In genomic region chr14:22594156-22594716, GRCh38 we compare ENCODE assay signal across 23 cellular contexts. TPM values are rescaled to one million over a fixed set of nuclear protein-coding genes. Genes with fewer than 3 reads are reported as not detected.
DNase-seq lines count a peak whose midpoint lies in the region; ATAC-seq, FAIRE-seq and TF ChIP-seq lines count a peak whose summit lies in the region.
"Had no signal": no experiment of that assay in that cellular context is flagged by ENCODE, and none has a peak within 500 bp of the region (broad histone marks: within the 10 kb centered on the region; RNA-seq: fewer than 3 reads in every experiment).

No MANE protein-coding gene starts in this region.

- H3K4ac ChIP-seq in mesenchymal stem cell (ENCODE audit: low read depth in 1 of 2, low read length in 2 of 2) = no peak overlapping the region

- TF ChIP-seq POLR2A in GM12878 (IDR thresholded peaks at IDR 0.05; ENCODE audit: low read depth, low read length) = no peak

- no peak for TF ChIP-seq RAD21 in GM12878 (IDR thresholded peaks at IDR 0.05; ENCODE audit: insufficient read depth, low read depth, low read length)

- H3K4me3 Mint-ChIP-seq in Caco-2 (ENCODE audit: unreplicated experiment) = no peak overlapping the region

- H4K20me1 ChIP-seq in GM12878 (ENCODE audit: control insufficient read depth, insufficient read depth) = no peaks in the 10 kb centered on the region

- H3K4me1 ChIP-seq in HEK293 (ENCODE audit: control insufficient read depth, insufficient read depth, low read length) (0 out of 2 replicates have a peak, but pooled peaks cover under 1% of the 10 kb centered on the region), GM12878 (ENCODE audit: control insufficient read depth, insufficient read depth, low read length) (peaks cover 1% of the 10 kb centered on the region), mesenchymal stem cell (ENCODE audit: control insufficient read depth, insufficient read depth, low read depth, low read length) (peaks cover 2% of the 10 kb centered on the region), Caco-2 (peaks cover 20% of the 10 kb centered on the region)

- RAD21 ChIA-PET in GM12878 (lab: Charles Lee; ENCODE audit: unreplicated experiment) = interaction anchor here (1.4 to 1.6 kb wide), 2 partner anchors 59 kb away, joined by 4 to 6 read pairs; no protein-coding TSS in a partner anchor

- FAIRE-seq in GM12878 (lab: Jason Lieb, UNC) = no peak
- FAIRE-seq: G401.6 had no signal

- CTCF ChIA-PET in HEK293 (lab: Yijun Ruan, JAX) (interaction anchor here (0.6 to 1.6 kb wide), 6 partner anchors 24 to 229 kb away, joined by 3 to 5 read pairs (median 4); no protein-coding TSS in a partner anchor), GM12878 (lab: Yijun Ruan, JAX) (interaction anchor here (0.9 to 2.0 kb wide), 6 partner anchors 9 to 229 kb away, joined by 3 to 5 read pairs (median 4); no protein-coding TSS in a partner anchor), Caco-2 (lab: Charles Lee) (no interaction called here)

- peak; percentile 60 for DNase-seq in NCI-H226
- DNase-seq in GM12878 (ENCODE audit: low read depth, low spot score) = no peak
- DNase-seq in mesenchymal stem cell = peak; percentile 81
- no peak for DNase-seq in Caco-2
- no peak for DNase-seq in AG20443 (ENCODE audit: low spot score)
- DNase-seq in NCI-H187 (lab: John Stamatoyannopoulos, UW) = no peak
- DNase-seq in left ventricle myocardium superior = no peak
- DNase-seq: ACHN, AML-193, DMS79, NCI-H1436, NCI-H2029, NCI-H2171 treated with DMSO at 0.1 percent for 48 hours, SIG-M5 had no signal

- H2BK15ac ChIP-seq in mesenchymal stem cell (ENCODE audit: low read depth, poor library complexity, severe bottlenecking) = no peak overlapping the region

- no peaks in the 10 kb centered on the region for H3K9me3 Mint-ChIP-seq in Caco-2 (ENCODE audit: unreplicated experiment)

- no peaks in the 10 kb centered on the region for H3K4me1 Mint-ChIP-seq in Caco-2 (ENCODE audit: low read depth, unreplicated experiment)

- H3K27me3 ChIP-seq in GM12878 (replicated peaks in 1 of 2; ENCODE audit: control insufficient read depth in 2 of 2, insufficient read depth in 2 of 2, low read length in 1 of 2) (no peaks in the 10 kb centered on the region; a peak in 1 of 4 replicates), mesenchymal stem cell (ENCODE audit: control insufficient read depth in 1 of 2, insufficient read depth in 1 of 2, low read length in 2 of 2) (peaks cover 0 to 18% of the 10 kb centered on the region in 2 experiments), Caco-2 (replicated peaks; ENCODE audit: control insufficient read depth, insufficient read depth, low read length) (no peaks in the 10 kb centered on the region)

- no peaks in the 10 kb centered on the region for H3K9me3 ChIP-seq in HEK293 (ENCODE audit: control insufficient read depth, insufficient read depth, low read depth, low read length)
- H3K9me3 ChIP-seq in GM12878 (replicated peaks; ENCODE audit: control insufficient read depth, insufficient read depth, low read length) = no peaks in the 10 kb centered on the region
- no peaks in the 10 kb centered on the region for H3K9me3 ChIP-seq in mesenchymal stem cell (ENCODE audit: control insufficient read depth, low read length)
- H3K9me3 ChIP-seq in Caco-2 = no peaks in the 10 kb centered on the region

- H3K27ac ChIP-seq in HEK293 (ENCODE audit: extremely low read depth, low read depth, low read length) (no peak overlapping the region), GM12878 (ENCODE audit: control insufficient read depth, insufficient read depth) (no peak overlapping the region), mesenchymal stem cell (ENCODE audit: low read length, poor library complexity, severe bottlenecking) (no peak overlapping the region)
- H3K27ac ChIP-seq: C4-2B, KMS-11, RWPE1 had no signal

- intact Hi-C loops in GM12878 (cut with micrococcal nuclease; ENCODE audit: unreplicated experiment) (no loop called here), Caco-2 (cut with micrococcal nuclease; ENCODE audit: unreplicated experiment) (no loop called here), left ventricle myocardium superior (cut with micrococcal nuclease) (no loop called here)

- WGBS in GM12878 (ENCODE audit: insufficient coverage, insufficient replicate concordance, low lambda C conversion rate, missing lambda C conversion rate) = 44% methylated on average over 4 of the region's 4 CpGs
- WGBS in mesenchymal stem cell = 23% methylated on average over 3 of the region's 4 CpGs

- no peak overlapping the region for H2AFZ ChIP-seq in GM12878 (ENCODE audit: control insufficient read depth, low read depth, low read length)
- H2AFZ ChIP-seq in mesenchymal stem cell (ENCODE audit: low read depth, low read length) = no peak overlapping the region

- H3K4me3 ChIP-seq in HEK293 (ENCODE audit: low read depth, low read length) (no peak overlapping the region), GM12878 (no peak overlapping the region), mesenchymal stem cell (ENCODE audit: insufficient read depth in 1 of 2, low read depth in 1 of 2, low read length in 2 of 2) (no peak overlapping the region), Caco-2 (ENCODE audit: low read depth, low read length) (no peak overlapping the region)

- H2BK5ac ChIP-seq in mesenchymal stem cell (ENCODE audit: low read depth, low read length, poor library complexity, severe bottlenecking) = no peak overlapping the region

- H2BK120ac ChIP-seq in mesenchymal stem cell (ENCODE audit: low read depth, low read length) = no peak overlapping the region

- H3K79me1 ChIP-seq in mesenchymal stem cell (replicated peaks; ENCODE audit: low read length, poor library complexity, severe bottlenecking) = peaks cover under 1% of the 10 kb centered on the region

- H3K4me2 ChIP-seq in GM12878 (ENCODE audit: control insufficient read depth, insufficient read depth) (no peak overlapping the region), mesenchymal stem cell (ENCODE audit: low read length, poor library complexity, severe bottlenecking) (no peak overlapping the region)
- H3K4me2 ChIP-seq: KMS-11 had no signal

- no peak overlapping the region for H3K23ac ChIP-seq in mesenchymal stem cell (ENCODE audit: low read length in 2 of 2)

- H3K9ac ChIP-seq in GM12878 (ENCODE audit: control insufficient read depth, insufficient read depth, low read length) = no peak overlapping the region
- H3K9ac ChIP-seq in mesenchymal stem cell (ENCODE audit: low read length) = no peak overlapping the region
- H3K9ac ChIP-seq: KMS-11 had no signal

- no peak overlapping the region for H4K8ac ChIP-seq in mesenchymal stem cell (ENCODE audit: low read length)

- no peak overlapping the region for H2BK12ac ChIP-seq in mesenchymal stem cell (ENCODE audit: low read length in 2 of 2)

- POLR2A ChIA-PET in HEK293 (lab: Yijun Ruan, JAX) (no interaction called here), GM12878 (lab: Charles Lee) (interaction anchor here (0.6 kb wide), 1 partner anchor 33 kb away, joined by 6 read pairs; no protein-coding TSS in a partner anchor), Caco-2 (lab: Charles Lee) (no interaction called here)

- H4K91ac ChIP-seq in mesenchymal stem cell (ENCODE audit: low read length) = no peak overlapping the region

- H3K18ac ChIP-seq in mesenchymal stem cell (ENCODE audit: low read depth in 1 of 2, low read length in 2 of 2) = peak overlapping the region in 1 of 2 experiments; percentile 2

- H2AK5ac ChIP-seq in mesenchymal stem cell (ENCODE audit: low read length, severe bottlenecking) = no peak overlapping the region

- ATAC-seq in GM12878 (no peak), left ventricle myocardium superior (no peak)
- ATAC-seq: HCT116 had no signal

- in situ Hi-C loops in GM12878 (cut with MboI) = no loop called here

- H3K36me3 Mint-ChIP-seq in Caco-2 (ENCODE audit: insufficient read depth, unreplicated experiment) = peaks cover 4% of the 10 kb centered on the region

- H3K27me3 Mint-ChIP-seq in Caco-2 (ENCODE audit: insufficient read depth, unreplicated experiment) = no peaks in the 10 kb centered on the region

- TF ChIP-seq CTCF in HEK293 (tag by site-specific recombination; IDR thresholded peaks at IDR 0.05) = no peak
- no peak for TF ChIP-seq CTCF in GM12878 (IDR thresholded peaks at IDR 0.05 in 2 of 3, conservative IDR thresholded peaks at IDR 0.05 in 1 of 3; ENCODE audit: control insufficient read depth in 2 of 3, extremely low read depth in 1 of 3, insufficient read depth in 1 of 3, low read depth in 3 of 3, low read length in 3 of 3)
- TF ChIP-seq CTCF in Caco-2 (IDR thresholded peaks at IDR 0.05; ENCODE audit: insufficient read depth in 1 of 2, low read depth in 1 of 2, low read length in 1 of 2, severe bottlenecking in 1 of 2, unreplicated experiment in 1 of 2) = no peak

- H3K79me2 ChIP-seq in GM12878 (ENCODE audit: control insufficient read depth, insufficient read depth, low read length) = no peaks in the 10 kb centered on the region

- H3K36me3 ChIP-seq in HEK293 (ENCODE audit: control insufficient read depth in 2 of 2, insufficient read depth in 1 of 2, low read length in 2 of 2) = no peaks in the 10 kb centered on the region
- no peaks in the 10 kb centered on the region for H3K36me3 ChIP-seq in GM12878 (ENCODE audit: control insufficient read depth in 2 of 2, insufficient read depth in 2 of 2, low read length in 1 of 2)
- H3K36me3 ChIP-seq in mesenchymal stem cell (ENCODE audit: control insufficient read depth in 1 of 2, insufficient read depth in 2 of 2, low read depth in 1 of 2, low read length in 2 of 2) = no peaks in the 10 kb centered on the region
- no peaks in the 10 kb centered on the region for H3K36me3 ChIP-seq in Caco-2 (ENCODE audit: control insufficient read depth, insufficient read depth, low read length)

- H3K14ac ChIP-seq in mesenchymal stem cell (ENCODE audit: low read length in 2 of 2) = peak overlapping the region in 1 of 2 experiments; percentile 12

- H3K27ac Mint-ChIP-seq in Caco-2 (ENCODE audit: unreplicated experiment) = no peak overlapping the region

- SMC1A ChIA-PET in GM12878 (lab: Charles Lee; ENCODE audit: uncharacterized antibody, unreplicated experiment) = interaction anchor here (1.0 to 1.5 kb wide), 4 partner anchors 9 to 180 kb away, joined by 3 to 5 read pairs (median 4); no protein-coding TSS in a partner anchor

- no peak for TF ChIP-seq EP300 in GM12878 (IDR thresholded peaks at IDR 0.05; ENCODE audit: borderline replicate concordance in 1 of 2, control insufficient read depth in 1 of 2, low read depth in 2 of 2, low read length in 2 of 2)

- BruUV-seq in GM12878 (replicated peaks; lab: Mats Ljungman, UMichigan) (no TSS peak), Caco-2 (replicated peaks; lab: Mats Ljungman, UMichigan) (no TSS peak)

RNA-seq across cellular contexts. Expression of gene ABHD4, which starts 3.9 kb away (rescaled TPM):
- total RNA-seq in GM12878 (2013; cell fraction: nucleolus; rRNA removed) = 21.4 and 23.0 TPM in 2 replicates
- 4.7 and 5.6 TPM in 2 replicates for total RNA-seq in GM12878 (2014; rRNA removed)
- 4.7 and 5.4 TPM in 2 replicates for total RNA-seq in GM12878 (2014; rRNA removed; fragmentation: Illumina TruSeq; extraction: Trizol)
- 10.2 and 15.1 TPM in 2 replicates for total RNA-seq in GM12878 (2021)
- 10.5 TPM for polyA plus RNA-seq in GM12878 (2011; ENCODE audit: low read depth)
- polyA plus RNA-seq in GM12878 (2011; rRNA removed) = 17.4 and 28.7 TPM in 2 replicates
- 33.7 and 34.0 TPM in 2 replicates for polyA plus RNA-seq in GM12878 (2011; cell fraction: cytosol; rRNA removed)
- 19.1 and 31.7 TPM in 2 replicates for polyA plus RNA-seq in GM12878 (2011; cell fraction: nucleus; rRNA removed)
- polyA plus RNA-seq in GM12878 (2012) = 10.8 and 15.4 TPM in 2 replicates
- polyA plus RNA-seq in GM12878 (2014; fragmentation: Illumina TruSeq; extraction: Trizol) = 10.6 and 12.9 TPM in 2 replicates
- polyA plus RNA-seq in GM12878 (2014; fragmentation: Nextera tagmentation; extraction: Ambion mirVana) = 1 to 10 TPM; 7.7 to 7.9 TPM
- polyA plus RNA-seq in GM12878 (2014; rRNA removed) = 10.5 and 11.5 TPM in 2 replicates
- 10 to 100 TPM; 12.6 to 14.3 TPM for polyA plus RNA-seq in GM12878 (2016; fragmentation: Nextera tagmentation; extraction: Ambion mirVana)
- polyA minus RNA-seq in GM12878 (2011; rRNA and poly(A)+ RNA removed) = 25.3 and 34.6 TPM in 2 replicates
- polyA minus RNA-seq in GM12878 (2011; cell fraction: cytosol; rRNA and poly(A)+ RNA removed) = 6.5 and 7.5 TPM in 2 replicates
- 11.6 and 12.0 TPM in 2 replicates for polyA minus RNA-seq in GM12878 (2011; cell fraction: nucleus; rRNA and poly(A)+ RNA removed)
- polyA plus RNA-seq in mesenchymal stem cell (2013, experiment 1 of 2) = 32.7 TPM
- 32.8 TPM for polyA plus RNA-seq in mesenchymal stem cell (2013, experiment 2 of 2)
- 64.5 and 73.5 TPM in 2 replicates for total RNA-seq in Caco-2 (2022)
- 24.5 TPM for total RNA-seq in left ventricle myocardium superior

RNA-seq across cellular contexts. Expression of gene DAD1, which starts 5.2 kb away (rescaled TPM):
- total RNA-seq in GM12878 (2013; cell fraction: nucleolus; rRNA removed) = 77.8 and 78.3 TPM in 2 replicates
- 248 and 269 TPM in 2 replicates for total RNA-seq in GM12878 (2014; rRNA removed)
- 210 and 218 TPM in 2 replicates for total RNA-seq in GM12878 (2014; rRNA removed; fragmentation: Illumina TruSeq; extraction: Trizol)
- 161 and 169 TPM in 2 replicates for total RNA-seq in GM12878 (2021)
- polyA plus RNA-seq in GM12878 (2011; ENCODE audit: low read depth) = 154 TPM
- 302 and 306 TPM in 2 replicates for polyA plus RNA-seq in GM12878 (2011; rRNA removed)
- polyA plus RNA-seq in GM12878 (2011; cell fraction: cytosol; rRNA removed) = 434 and 580 TPM in 2 replicates
- 112 and 139 TPM in 2 replicates for polyA plus RNA-seq in GM12878 (2011; cell fraction: nucleus; rRNA removed)
- 237 and 253 TPM in 2 replicates for polyA plus RNA-seq in GM12878 (2012)
- 306 and 315 TPM in 2 replicates for polyA plus RNA-seq in GM12878 (2014; fragmentation: Illumina TruSeq; extraction: Trizol)
- 100 to 1,000 TPM; 711 to 920 TPM for polyA plus RNA-seq in GM12878 (2014; fragmentation: Nextera tagmentation; extraction: Ambion mirVana)
- polyA plus RNA-seq in GM12878 (2014; rRNA removed) = 294 and 324 TPM in 2 replicates
- polyA plus RNA-seq in GM12878 (2016; fragmentation: Nextera tagmentation; extraction: Ambion mirVana) = 100 to 1,000 TPM; 604 to 609 TPM
- polyA minus RNA-seq in GM12878 (2011; rRNA and poly(A)+ RNA removed) = 104 and 162 TPM in 2 replicates
- polyA minus RNA-seq in GM12878 (2011; cell fraction: cytosol; rRNA and poly(A)+ RNA removed) = 33.4 and 47.1 TPM in 2 replicates
- polyA minus RNA-seq in GM12878 (2011; cell fraction: nucleus; rRNA and poly(A)+ RNA removed) = 42.2 and 59.7 TPM in 2 replicates
- 348 TPM for polyA plus RNA-seq in mesenchymal stem cell (2013, experiment 1 of 2)
- polyA plus RNA-seq in mesenchymal stem cell (2013, experiment 2 of 2) = 351 TPM
- total RNA-seq in Caco-2 (2022) = 151 and 160 TPM in 2 replicates
- 149 TPM for total RNA-seq in left ventricle myocardium superior

RNA-seq across cellular contexts. Expression of gene OR6J1, which starts 49.9 kb away (rescaled TPM):
- total RNA-seq in GM12878 (2013; cell fraction: nucleolus; rRNA removed) = 0.10 TPM in 1 of 2 replicates, not detected in the other
- total RNA-seq in GM12878 (2014; rRNA removed) (not detected in 2 replicates), GM12878 (2014; rRNA removed; fragmentation: Illumina TruSeq; extraction: Trizol) (not detected in 2 replicates), GM12878 (2021) (not detected in 2 replicates), Caco-2 (2022) (0.16 and 0.18 TPM in 2 replicates), left ventricle myocardium superior (not detected)
- polyA plus RNA-seq in GM12878 (2011; ENCODE audit: low read depth) = not detected
- polyA plus RNA-seq in GM12878 (2011; rRNA removed) (not detected in 2 replicates), GM12878 (2014; fragmentation: Illumina TruSeq; extraction: Trizol) (not detected in 2 replicates), GM12878 (2014; fragmentation: Nextera tagmentation; extraction: Ambion mirVana) (not detected), GM12878 (2014; rRNA removed) (not detected in 2 replicates), GM12878 (2016; fragmentation: Nextera tagmentation; extraction: Ambion mirVana) (not detected)
- not detected in 2 replicates for polyA plus RNA-seq in GM12878 (2011; cell fraction: cytosol; rRNA removed)
- polyA plus RNA-seq in GM12878 (2011; cell fraction: nucleus; rRNA removed) = 0.03 TPM in 1 of 2 replicates, not detected in the other
- not detected in 2 replicates for polyA plus RNA-seq in GM12878 (2012)
- 0.10 TPM in 1 of 2 replicates, not detected in the other for polyA minus RNA-seq in GM12878 (2011; rRNA and poly(A)+ RNA removed)
- polyA minus RNA-seq in GM12878 (2011; cell fraction: cytosol; rRNA and poly(A)+ RNA removed) = not detected in 2 replicates
- polyA minus RNA-seq in GM12878 (2011; cell fraction: nucleus; rRNA and poly(A)+ RNA removed) = not detected in 2 replicates
- polyA plus RNA-seq in mesenchymal stem cell (2013, experiment 1 of 2) = not detected
- polyA plus RNA-seq in mesenchymal stem cell (2013, experiment 2 of 2) = not detected
- total RNA-seq: MCF 10A; NCI-H460; T-helper 1 cell treated with Interleukin-12 subunit alpha and Interleukin-12 subunit beta and Interleukin-4 antibody, amounts not matched to agents 30 ng/mL and 1 ng/mL, for 36 hours had no signal

Comparison
In these comparisons a context has a peak if more than half of its experiments do, and no peak if none do; other contexts are left out.
1. DNase-seq: peak in NCI-H226 (single experiment) and mesenchymal stem cell (single experiment); none in GM12878 (single experiment), Caco-2 (0 of 2), AG20443 (single experiment), NCI-H187 (0 of 2) and left ventricle myocardium superior (single experiment).
2. Of the 9 proteins assayed by ChIP-seq in both HEK293 and GM12878: peak only in HEK293: none; only in GM12878: PBX3; in both: none; in neither: 8.